Comparison of ENCODE assay signal across 20 cellular contexts in genomic region chr4:144589512-144589911, GRCh38. TPM values are rescaled to one million over a fixed set of nuclear protein-coding genes. Genes with fewer than 3 reads are reported as not detected.
DNase-seq lines count a peak whose midpoint lies in the region; ATAC-seq and TF ChIP-seq lines count a peak whose summit lies in the region.
"Had no signal": no experiment of that assay in that cellular context is flagged by ENCODE, and none has a peak within 500 bp of the region (broad histone marks: within the 10 kb centered on the region; RNA-seq: fewer than 3 reads in every experiment).

No MANE protein-coding gene starts in this region.

- H3K27ac ChIP-seq in BLaER1 (no peak overlapping the region), MM.1S (ENCODE audit: low read length) (no peak overlapping the region), upper lobe of left lung (no peak overlapping the region)
- H3K27ac ChIP-seq: BLaER1 treated with 17β-estradiol and CSF1 and Interleukin-3, amounts not matched to agents 10 nM and 100 nM; GM23248; PC-9; SJCRH30 had no signal

- no peaks in the 10 kb centered on the region for H3K9me3 Mint-ChIP-seq in MCF 10A (ENCODE audit: unreplicated experiment)

- no peak overlapping the region for H3K4me3 ChIP-seq in BLaER1
- no peak overlapping the region for H3K4me3 ChIP-seq in MM.1S (ENCODE audit: low read length)
- no peak overlapping the region for H3K4me3 ChIP-seq in upper lobe of left lung
- H3K4me3 ChIP-seq: BLaER1 treated with 17β-estradiol and CSF1 and Interleukin-3, amounts not matched to agents 10 nM and 100 nM; GM23248; K562; PC-9; SJCRH30 had no signal

- peaks cover 3% of the 10 kb centered on the region; the same call in 1 of the 2 replicates for H3F3A ChIP-seq in MM.1S (ENCODE audit: insufficient read depth, low read length)

- peaks cover 16% of the 10 kb centered on the region for H3K4me1 Mint-ChIP-seq in MCF 10A (ENCODE audit: insufficient read depth, unreplicated experiment)
- H3K4me1 Mint-ChIP-seq: T-helper 17 cell had no signal

- no peak overlapping the region for H2AFZ ChIP-seq in MM.1S (ENCODE audit: low read length)
- H2AFZ ChIP-seq: GM23248, PC-9 had no signal

- H3K9ac ChIP-seq in BLaER1: no peak overlapping the region
- H3K9ac ChIP-seq in MM.1S (ENCODE audit: low read length): no peak overlapping the region
- H3K9ac ChIP-seq: BLaER1 treated with 17β-estradiol and CSF1 and Interleukin-3, amounts not matched to agents 10 nM and 100 nM; GM23248 had no signal

- 68 to 69% methylated on average over 2 of the region's 2 CpGs for WGBS in upper lobe of left lung, 2 donors

- no peaks in the 10 kb centered on the region for H3K27me3 ChIP-seq in BLaER1
- H3K27me3 ChIP-seq in MM.1S (replicated peaks; ENCODE audit: insufficient read depth, low read length): no peaks in the 10 kb centered on the region
- H3K27me3 ChIP-seq in upper lobe of left lung: no peaks in the 10 kb centered on the region
- H3K27me3 ChIP-seq: BLaER1 treated with 17β-estradiol and CSF1 and Interleukin-3, amounts not matched to agents 10 nM and 100 nM; SJCRH30 had no signal

- H3K4me1 ChIP-seq in BLaER1 (peaks cover 10% of the 10 kb centered on the region), MM.1S (ENCODE audit: low read length) (peaks cover 12% of the 10 kb centered on the region), upper lobe of left lung (peaks cover 0 to 7% (median 3%) of the 10 kb centered on the region in 4 donors)

- H4K20me1 ChIP-seq in BLaER1: no peaks in the 10 kb centered on the region
- H4K20me1 ChIP-seq in MM.1S (ENCODE audit: insufficient read depth, low read length): no peaks in the 10 kb centered on the region
- H4K20me1 ChIP-seq: BLaER1 treated with 17β-estradiol and CSF1 and Interleukin-3, amounts not matched to agents 10 nM and 100 nM had no signal

- CTCF ChIA-PET in MCF 10A (lab: Yijun Ruan, JAX): no interaction called here

- no peaks in the 10 kb centered on the region for H3K9me2 ChIP-seq in MM.1S (replicated peaks; ENCODE audit: insufficient read depth, low read length)

- H3K27ac Mint-ChIP-seq in MCF 10A (ENCODE audit: low read depth, unreplicated experiment): no peak overlapping the region
- H3K27ac Mint-ChIP-seq: T-helper 17 cell had no signal

- TF ChIP-seq CTCF in MM.1S (IDR thresholded peaks at IDR 0.05; ENCODE audit: low read length) (no peak), upper lobe of left lung (IDR thresholded peaks at IDR 0.05) (no peak), MCF 10A (IDR thresholded peaks at IDR 0.05; ENCODE audit: unreplicated experiment) (no peak)

- H3K79me2 ChIP-seq in MM.1S (ENCODE audit: low read length): no peaks in the 10 kb centered on the region

- TF ChIP-seq POLR2A in upper lobe of left lung (IDR thresholded peaks at IDR 0.05): no peak

- DNase-seq in MM.1S: peak; percentile 65
- DNase-seq in NCI-H2081 (lab: John Stamatoyannopoulos, UW): no peak
- no peak for DNase-seq in NK-92 (lab: John Stamatoyannopoulos, UW; ENCODE audit: unreplicated experiment)
- no peak for DNase-seq in upper lobe of left lung
- DNase-seq in MCF 10A (ENCODE audit: unreplicated experiment): no peak
- DNase-seq: GDM1, GM23248, HCEC 1CT, NCI-H1105 treated with DMSO at 0.1 percent for 48 hours, NCI-H1694 treated with DMSO at 0.1 percent for 48 hours, NCI-H345, NCI-H526 treated with DMSO at 0.1 percent for 48 hours, PC-9, SJCRH30, T-helper 17 cell had no signal

- no TSS peak for BruUV-seq in MCF 10A (replicated peaks; lab: Mats Ljungman, UMichigan)

- no peak for TF ChIP-seq EP300 in upper lobe of left lung (IDR thresholded peaks at IDR 0.05)

- intact Hi-C loops in MCF 10A (cut with micrococcal nuclease): no loop called here

- POLR2A ChIA-PET in MCF 10A (lab: Yijun Ruan, JAX): no interaction called here

- no peaks in the 10 kb centered on the region for H3K27me3 Mint-ChIP-seq in MCF 10A (ENCODE audit: insufficient read depth, unreplicated experiment)
- H3K27me3 Mint-ChIP-seq: T-helper 17 cell had no signal

- H3K9me3 ChIP-seq in BLaER1: peaks cover 12% of the 10 kb centered on the region
- H3K9me3 ChIP-seq in MM.1S (replicated peaks; ENCODE audit: insufficient read depth, low read length): no peaks in the 10 kb centered on the region
- H3K9me3 ChIP-seq in upper lobe of left lung: no peaks in the 10 kb centered on the region

- H3K4me2 ChIP-seq in BLaER1: 0 out of 2 replicates have a peak overlapping the region, but pooled peaks have one; percentile 4
- H3K4me2 ChIP-seq in MM.1S (ENCODE audit: low read depth, low read length): peak overlapping the region; percentile 12; the same call in 1 of the 2 replicates
- H3K4me2 ChIP-seq: PC-9 had no signal

- no peaks in the 10 kb centered on the region for H3K36me3 Mint-ChIP-seq in MCF 10A (ENCODE audit: insufficient read depth, unreplicated experiment)

- H3K36me3 ChIP-seq in BLaER1 (no peaks in the 10 kb centered on the region), MM.1S (replicated peaks; ENCODE audit: insufficient read depth, low read length) (no peaks in the 10 kb centered on the region), upper lobe of left lung (no peaks in the 10 kb centered on the region)
- H3K36me3 ChIP-seq: BLaER1 treated with 17β-estradiol and CSF1 and Interleukin-3, amounts not matched to agents 10 nM and 100 nM; SJCRH30 had no signal

- peak; percentile 58 for ATAC-seq in GM18909 (IDR thresholded peaks at IDR 0.05; ENCODE audit: poor library complexity, unreplicated experiment)
- peak; percentile 58 for ATAC-seq in HG02981 (IDR thresholded peaks at IDR 0.05; ENCODE audit: unreplicated experiment)
- ATAC-seq in upper lobe of left lung (ENCODE audit: low FRiP score in 2 of 2): no peak
- ATAC-seq: K562, T-helper 17 cell had no signal

- no peak overlapping the region for H3K4me3 Mint-ChIP-seq in MCF 10A (ENCODE audit: unreplicated experiment)
- H3K4me3 Mint-ChIP-seq: T-helper 17 cell had no signal

RNA-seq across cellular contexts. Expression of gene HHIP, which starts 56.4 kb away (rescaled TPM):
- 100 to 1,000 TPM in 1 of 6 donors, 10 to 100 TPM in 5; 19.3 to 144 (median 35.8) TPM for total RNA-seq in upper lobe of left lung
- total RNA-seq in MCF 10A (2022): 0.12 TPM in 1 of 2 replicates, not detected in the other
- total RNA-seq: PC-9, T-helper 17 cell had no signal

Comparison
In these comparisons a context has a peak if more than half of its experiments do, and no peak if none do; other contexts are left out.
1. ATAC-seq: peak in GM18909 (single experiment) and HG02981 (single experiment); none in upper lobe of left lung (0 of 2).
2. RNA of gene HHIP, which starts 56.4 kb away (total RNA-seq): 19.3 to 144 TPM in upper lobe of left lung; 0.12 TPM in MCF 10A; every median in the first group is over 10 times any median in the second.